Comparison of ENCODE assay signal across 9 cellular contexts in the genomic region with DNA sequence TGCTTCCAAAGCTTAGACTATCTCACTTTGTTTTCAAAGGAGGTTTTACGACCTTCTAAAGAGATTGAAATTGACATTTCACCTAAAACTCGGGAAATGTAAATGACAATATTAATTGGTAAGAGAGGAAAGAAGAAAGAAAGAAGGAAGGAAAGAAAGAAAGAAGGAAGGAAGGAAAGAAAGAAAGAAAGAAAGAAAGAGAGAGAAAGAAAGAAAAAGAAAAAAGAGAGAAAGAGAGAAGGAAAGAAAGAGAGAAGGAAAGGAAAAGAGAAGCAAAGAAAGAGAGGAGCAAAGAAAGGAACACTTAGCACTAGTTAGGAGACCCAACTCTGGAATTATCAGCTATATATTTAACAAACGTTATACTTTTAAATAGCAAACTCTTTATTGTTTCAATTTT. TPM values are rescaled to one million over a fixed set of nuclear protein-coding genes. Genes with fewer than 3 reads are reported as not detected.
"Had no signal": no experiment of that assay in that cellular context is flagged by ENCODE, and none has a peak within 500 bp of the region (broad histone marks: within the 10 kb centered on the region; RNA-seq: fewer than 3 reads in every experiment).

No MANE protein-coding gene starts in this region.

- H3K27ac ChIP-seq: GM23248 had no signal

- FAIRE-seq: HTR-8/SVneo had no signal

- H2AFZ ChIP-seq: GM23248 had no signal

- H3K4me3 ChIP-seq: GM23248, HAP-1 had no signal

- H3K9ac ChIP-seq: GM23248 had no signal

- DNase-seq: GM23248, GOT3, H7 had no signal

- H3K36me3 ChIP-seq: HAP-1 had no signal

- ATAC-seq: HCT116 had no signal

- H3K9me3 ChIP-seq: HAP-1 had no signal

RNA-seq across cellular contexts. Expression of gene GKN1, which starts 3.7 kb away (rescaled TPM):
- total RNA-seq: GM23248, H4, H7, HT-29 had no signal
- polyA plus RNA-seq: GM23248, IgD-negative memory B cell had no signal

RNA-seq across cellular contexts. Expression of gene GKN2, which starts 25.4 kb away (rescaled TPM):
- total RNA-seq: GM23248, H4, H7, HT-29 had no signal
- polyA plus RNA-seq: GM23248, IgD-negative memory B cell had no signal

RNA-seq across cellular contexts. Expression of gene ANTXR1, which starts 34.9 kb away (rescaled TPM):
- total RNA-seq: HT-29 had no signal
- polyA plus RNA-seq: IgD-negative memory B cell had no signal
